ENCODE assay signal across 8 cellular contexts in the genomic region with DNA sequence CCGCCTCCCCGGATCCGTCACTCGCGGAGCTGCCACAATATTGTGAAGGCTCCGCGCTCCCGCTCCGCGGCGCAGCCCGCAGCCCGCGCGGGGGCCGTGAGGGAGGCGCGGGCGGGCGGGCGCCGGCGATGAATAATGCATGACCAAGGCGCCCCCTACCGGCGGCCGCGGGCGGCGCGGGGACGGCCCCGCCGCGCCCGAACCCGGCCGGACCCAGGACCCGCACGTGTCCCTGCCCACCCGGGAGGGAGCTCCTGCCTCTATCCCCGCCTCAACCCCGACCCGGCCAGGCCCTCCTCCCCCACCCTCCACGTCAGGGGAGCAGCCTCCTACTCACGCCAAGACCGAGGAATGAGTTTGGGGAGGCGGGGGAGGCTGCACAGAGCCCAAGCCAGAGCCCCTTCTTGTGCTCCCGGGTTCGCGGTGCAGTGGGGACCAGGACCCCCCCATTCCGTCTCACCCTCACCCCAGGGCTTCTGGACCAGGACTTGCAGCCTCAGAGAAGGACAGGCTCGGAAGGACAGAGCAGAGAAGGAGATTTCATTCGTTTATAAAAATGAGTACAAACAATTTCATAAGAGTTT.
DNase-seq lines count a peak whose midpoint lies in the region; ATAC-seq and TF ChIP-seq lines count a peak whose summit lies in the region.

No MANE protein-coding gene starts in this region.

- peak; percentile 56; the same call in 1 of the 3 replicates for TF ChIP-seq CTCF in GM12872 (IDR thresholded peaks at IDR 0.05; ENCODE audit: insufficient read depth, low read depth, low read length)
- TF ChIP-seq CTCF in activated CD8-positive, alpha-beta T cell treated with anti-CD3 and anti-CD28 coated beads for 36 hours (IDR thresholded peaks at IDR 0.05), result peak; percentile 82

- POLR2A ChIA-PET in activated CD8-positive, alpha-beta T cell treated with anti-CD3 and anti-CD28 coated beads for 36 hours (lab: Charles Lee), result no interaction called here

- ATAC-seq in activated CD8-positive, alpha-beta T cell treated with anti-CD3 and anti-CD28 coated beads for 36 hours, result peak; percentile 82
- ATAC-seq in effector memory CD8-positive, alpha-beta T cell (replicated peaks), result peak; percentile 93
- no peak for ATAC-seq in GM19467 (IDR thresholded peaks at IDR 0.05; ENCODE audit: unreplicated experiment)

- no peaks in the 10 kb centered on the region for H3K36me3 Mint-ChIP-seq in activated CD8-positive, alpha-beta T cell treated with anti-CD3 and anti-CD28 coated beads for 36 hours (ENCODE audit: low read depth)
- H3K36me3 Mint-ChIP-seq in effector memory CD8-positive, alpha-beta T cell (ENCODE audit: insufficient read depth), result no peaks in the 10 kb centered on the region

- H3K27me3 Mint-ChIP-seq in activated CD8-positive, alpha-beta T cell treated with anti-CD3 and anti-CD28 coated beads for 36 hours, result peaks cover 56% of the 10 kb centered on the region
- peaks cover 49 to 92% of the 10 kb centered on the region in 2 donors for H3K27me3 Mint-ChIP-seq in effector memory CD8-positive, alpha-beta T cell

- CTCF ChIA-PET in activated CD8-positive, alpha-beta T cell treated with anti-CD3 and anti-CD28 coated beads for 36 hours (lab: Charles Lee), result interaction anchor here (0.5 to 3.7 kb wide), 12 partner anchors 14 to 373 kb away, joined by 3 to 14 read pairs (median 3); no protein-coding TSS in a partner anchor

- H3K9me3 Mint-ChIP-seq in activated CD8-positive, alpha-beta T cell treated with anti-CD3 and anti-CD28 coated beads for 36 hours, result no peaks in the 10 kb centered on the region
- H3K9me3 Mint-ChIP-seq in effector memory CD8-positive, alpha-beta T cell, result no peaks in the 10 kb centered on the region

- intact Hi-C loops in activated CD8-positive, alpha-beta T cell treated with anti-CD3 and anti-CD28 coated beads for 36 hours (cut with micrococcal nuclease), result loop anchor here (5.0 to 10.0 kb wide), 2 partner anchors 182 to 370 kb away; no protein-coding TSS in a partner anchor

- H3K4me3 Mint-ChIP-seq in activated CD8-positive, alpha-beta T cell treated with anti-CD3 and anti-CD28 coated beads for 36 hours, result no peak overlapping the region
- H3K4me3 Mint-ChIP-seq in effector memory CD8-positive, alpha-beta T cell, result peak overlapping the region; percentile 53 to 67

- peak; percentile 50 for DNase-seq in 8988T
- DNase-seq in NCI-H345 (lab: John Stamatoyannopoulos, UW), result peak; percentile 79
- DNase-seq in activated CD8-positive, alpha-beta T cell treated with anti-CD3 and anti-CD28 coated beads for 36 hours, result peak; percentile 68
- DNase-seq in effector memory CD8-positive, alpha-beta T cell, result peak; percentile 64 to 67 (median 65)
- peak; percentile 54 for DNase-seq in mucosa of gallbladder (ENCODE audit: low spot score)
- peak; percentile 78 for DNase-seq in stimulated activated CD8-positive, alpha-beta memory T cell treated with anti-CD3 and anti-CD28 coated beads, Interleukin-4, amount 100 ng/mL, for 48 hours

- H3K27ac Mint-ChIP-seq in activated CD8-positive, alpha-beta T cell treated with anti-CD3 and anti-CD28 coated beads for 36 hours, result no peak overlapping the region
- no peak overlapping the region for H3K27ac Mint-ChIP-seq in effector memory CD8-positive, alpha-beta T cell

- H3K4me1 Mint-ChIP-seq in activated CD8-positive, alpha-beta T cell treated with anti-CD3 and anti-CD28 coated beads for 36 hours (ENCODE audit: low read depth), result peaks cover 9% of the 10 kb centered on the region
- H3K4me1 Mint-ChIP-seq in effector memory CD8-positive, alpha-beta T cell (ENCODE audit: low read depth in 2 of 2), result peaks cover 3 to 12% of the 10 kb centered on the region in 2 donors
